Comparison of ENCODE assay signal across 24 cellular contexts in the genomic region with DNA sequence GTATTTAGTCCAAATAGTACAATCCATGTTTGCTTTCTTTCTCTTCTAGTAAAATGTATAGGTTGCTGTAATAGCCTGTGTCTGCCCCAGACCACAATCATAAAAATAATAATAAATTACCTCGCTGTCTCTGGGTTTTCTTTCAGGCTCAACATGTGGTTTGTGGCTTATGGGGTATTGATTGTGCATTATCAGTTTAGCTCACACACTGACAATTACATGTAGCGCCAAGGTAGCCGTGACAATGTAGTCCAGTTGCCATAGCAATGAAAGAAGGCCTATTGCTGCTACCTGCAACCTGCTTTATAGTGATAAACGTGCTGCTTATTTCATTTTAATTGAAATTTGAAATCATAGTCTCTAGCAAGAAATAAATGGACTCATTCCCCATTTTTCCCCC.
"Had no signal": no experiment of that assay in that cellular context is flagged by ENCODE, and none has a peak within 500 bp of the region (broad histone marks: within the 10 kb centered on the region; RNA-seq: fewer than 3 reads in every experiment).

No MANE protein-coding gene starts in this region.

- H3K9me3 ChIP-seq: left ventricle myocardium inferior, ovary, stomach, testis, thyroid gland, transverse colon, upper lobe of left lung, vagina had no signal

- H3K27ac ChIP-seq: left ventricle myocardium inferior, ovary, skin epidermis, stomach, testis, thyroid gland, transverse colon, upper lobe of left lung, vagina had no signal

- DNase-seq: islet precursor cell; left ventricle myocardium inferior; mesendoderm; naive B cell; natural killer cell; nephron progenitor cell; ovary; retina; right cardiac atrium; stimulated activated CD4-positive, alpha-beta T cell treated with anti-CD3 and anti-CD28 coated beads, Interleukin-12 subunit alpha, Interleukin-12 subunit beta, amount 100 ng/mL, for 4 hours; stimulated activated CD4-positive, alpha-beta T cell treated with anti-CD3 and anti-CD28 coated beads, Interleukin-15, amount 100 ng/mL, for 24 hours; stimulated activated CD4-positive, alpha-beta T cell treated with anti-CD3 and anti-CD28 coated beads, Interleukin-2, amount 100 ng/mL, for 24 hours; stimulated activated CD4-positive, alpha-beta T cell treated with anti-CD3 and anti-CD28 coated beads, Interleukin-4, amount 100 ng/mL, for 1 hour; stimulated activated naive B cell treated with anti-CD40 and anti-IgM and Interleukin-4, amounts not matched to agents 10 μg/mL and 1 μg/mL and 100 μg/mL, for 72 hours; stimulated activated naive CD8-positive, alpha-beta T cell treated with anti-CD3 and anti-CD28 coated beads, Interleukin-15, Interleukin-2, amounts not matched to agents 100 U/mL and 50 U/mL, for 24 hours; stomach; testis; thyroid gland; transverse colon; upper lobe of left lung had no signal

- H3K4me1 ChIP-seq: left ventricle myocardium inferior, stomach, testis, thyroid gland, transverse colon, upper lobe of left lung, vagina had no signal

- H3K36me3 ChIP-seq: left ventricle myocardium inferior, ovary, stomach, thyroid gland, transverse colon, upper lobe of left lung, vagina had no signal

- ATAC-seq: natural killer cell; right cardiac atrium; sciatic nerve; stimulated activated naive B cell treated with anti-CD40 and anti-IgM and Interleukin-4, amounts not matched to agents 10 μg/mL and 1 μg/mL and 100 μg/mL, for 72 hours; stimulated activated naive CD8-positive, alpha-beta T cell treated with anti-CD3 and anti-CD28 coated beads, Interleukin-15, Interleukin-2, amounts not matched to agents 100 U/mL and 50 U/mL, for 24 hours had no signal

- H3K27me3 ChIP-seq: ovary, stomach, testis, thyroid gland, transverse colon, upper lobe of left lung, vagina had no signal

- H3K4me3 ChIP-seq: left ventricle myocardium inferior, lung, ovary, skin epidermis, stomach, testis, thyroid gland, transverse colon, upper lobe of left lung, vagina had no signal
